Comparison of ENCODE assay signal across 8 cellular contexts in genomic region chr1:8423134-8423701, GRCh38.
DNase-seq lines count a peak whose midpoint lies in the region; ATAC-seq and TF ChIP-seq lines count a peak whose summit lies in the region.

No MANE protein-coding gene starts in this region.

- peaks cover 38% of the 10 kb centered on the region for H3K4me1 Mint-ChIP-seq in activated naive CD8-positive, alpha-beta T cell treated with anti-CD3 and anti-CD28 coated beads, Interleukin-2, amount 10 ng/mL, durations not matched to agents 7 days and 5 days

- H3K9me3 Mint-ChIP-seq in activated naive CD8-positive, alpha-beta T cell treated with anti-CD3 and anti-CD28 coated beads, Interleukin-2, amount 10 ng/mL, durations not matched to agents 7 days and 5 days: no peaks in the 10 kb centered on the region

- CTCF ChIA-PET in Panc1 (lab: Charles Lee): no interaction called here

- H3K27me3 ChIP-seq in Panc1 (ENCODE audit: control insufficient read depth, insufficient read depth, low read length): no peaks in the 10 kb centered on the region
- no peaks in the 10 kb centered on the region for H3K27me3 ChIP-seq in iPS-18a (ENCODE audit: control insufficient read depth, insufficient read depth, low read length)

- peak overlapping the region; percentile 75 to 96 for H3K4me3 ChIP-seq in Panc1 (ENCODE audit: low read depth in 2 of 2, low read length in 2 of 2)
- peak overlapping the region; percentile 83 for H3K4me3 ChIP-seq in iPS-18a (ENCODE audit: low read length)

- no peaks in the 10 kb centered on the region for H3K27me3 Mint-ChIP-seq in activated naive CD8-positive, alpha-beta T cell treated with anti-CD3 and anti-CD28 coated beads, Interleukin-2, amount 10 ng/mL, durations not matched to agents 7 days and 5 days

- peaks cover 17% of the 10 kb centered on the region for H3K36me3 ChIP-seq in Panc1 (ENCODE audit: control insufficient read depth, insufficient read depth, low read length)
- no peaks in the 10 kb centered on the region for H3K36me3 ChIP-seq in iPS-18a (ENCODE audit: control insufficient read depth, low read depth, low read length)

- peak overlapping the region; percentile 99 for H3K27ac ChIP-seq in Panc1 (ENCODE audit: low read length)
- no peak overlapping the region for H3K27ac ChIP-seq in iPS-18a (ENCODE audit: low read length)

- peaks cover 51% of the 10 kb centered on the region for H3K4me1 ChIP-seq in Panc1 (ENCODE audit: control insufficient read depth, insufficient read depth, low read length)
- peaks cover 43% of the 10 kb centered on the region for H3K4me1 ChIP-seq in iPS-18a (ENCODE audit: control insufficient read depth, low read depth, low read length)

- peaks cover 14% of the 10 kb centered on the region for H3K36me3 Mint-ChIP-seq in activated naive CD8-positive, alpha-beta T cell treated with anti-CD3 and anti-CD28 coated beads, Interleukin-2, amount 10 ng/mL, durations not matched to agents 7 days and 5 days

- ATAC-seq in GM18502 (IDR thresholded peaks at IDR 0.05; ENCODE audit: poor library complexity, unreplicated experiment) (peak; percentile 3), Panc1 (peak; percentile 17), HG03571 (IDR thresholded peaks at IDR 0.05; ENCODE audit: unreplicated experiment) (no peak)
- ATAC-seq in activated naive CD8-positive, alpha-beta T cell treated with anti-CD3 and anti-CD28 coated beads, Interleukin-2, amount 10 ng/mL, durations not matched to agents 7 days and 5 days (ENCODE audit: low read depth): peak; percentile 7

- TF ChIP-seq CTCF in Panc1 (IDR thresholded peaks at IDR 0.05): no peak

- H3K4me3 Mint-ChIP-seq in activated naive CD8-positive, alpha-beta T cell treated with anti-CD3 and anti-CD28 coated beads, Interleukin-2, amount 10 ng/mL, durations not matched to agents 7 days and 5 days: no peak overlapping the region

- H3K9ac ChIP-seq in iPS-18a (ENCODE audit: low read length): peak overlapping the region; percentile 53

- BruUV-seq in Panc1 (replicated peaks; lab: Mats Ljungman, UMichigan): no TSS peak

- in situ Hi-C loops in Panc1 (cut with HindIII; ENCODE audit: low pct_unique_long_range_greater_than_20kb, low sequenced_read_pairs): no loop called here

- H3K9me3 ChIP-seq in Panc1 (ENCODE audit: control insufficient read depth, insufficient read depth, low read depth, low read length): no peaks in the 10 kb centered on the region
- no peaks in the 10 kb centered on the region for H3K9me3 ChIP-seq in iPS-18a (ENCODE audit: control insufficient read depth, low read depth, low read length)

- POLR2A ChIA-PET in Panc1 (lab: Charles Lee): no interaction called here
- POLR2A ChIA-PET in activated naive CD8-positive, alpha-beta T cell treated with anti-CD3 and anti-CD28 coated beads, Interleukin-2, amount 10 ng/mL, durations not matched to agents 7 days and 5 days (lab: Charles Lee): interaction anchor here (0.6 to 2.6 kb wide), 4 partner anchors 9 to 1892 kb away, joined by 3 to 7 read pairs (median 4); no protein-coding TSS in a partner anchor

- no peak overlapping the region for H3K27ac Mint-ChIP-seq in activated naive CD8-positive, alpha-beta T cell treated with anti-CD3 and anti-CD28 coated beads, Interleukin-2, amount 10 ng/mL, durations not matched to agents 7 days and 5 days

- intact Hi-C loops in Panc1 (cut with micrococcal nuclease; ENCODE audit: unreplicated experiment): no loop called here

- DNase-seq in Panc1 (ENCODE audit: low read depth, low spot score) (no peak), NCI-H748 treated with DMSO at 0.1 percent for 48 hours (lab: John Stamatoyannopoulos, UW) (no peak), AG08395 (ENCODE audit: low spot score) (no peak)
- peak; percentile 66 for DNase-seq in activated naive CD8-positive, alpha-beta T cell treated with anti-CD3 and anti-CD28 coated beads, Interleukin-2, amount 10 ng/mL, durations not matched to agents 7 days and 5 days
- DNase-seq in stimulated activated CD4-positive, alpha-beta T cell treated with anti-CD3 and anti-CD28 coated beads, Interleukin-15, amount 100 ng/mL, for 24 hours: peak; percentile 52

Comparison
In these comparisons a context has a peak if more than half of its experiments do, and no peak if none do; other contexts are left out.
1. DNase-seq: peak in activated naive CD8-positive, alpha-beta T cell treated with anti-CD3 and anti-CD28 coated beads, Interleukin-2, amount 10 ng/mL, durations not matched to agents 7 days and 5 days (single experiment) and stimulated activated CD4-positive, alpha-beta T cell treated with anti-CD3 and anti-CD28 coated beads, Interleukin-15, amount 100 ng/mL, for 24 hours (single experiment); none in Panc1 (single experiment), NCI-H748 treated with DMSO at 0.1 percent for 48 hours (single experiment) and AG08395 (single experiment).